Comparison of ENCODE assay signal across 8 cellular contexts in the genomic region with DNA sequence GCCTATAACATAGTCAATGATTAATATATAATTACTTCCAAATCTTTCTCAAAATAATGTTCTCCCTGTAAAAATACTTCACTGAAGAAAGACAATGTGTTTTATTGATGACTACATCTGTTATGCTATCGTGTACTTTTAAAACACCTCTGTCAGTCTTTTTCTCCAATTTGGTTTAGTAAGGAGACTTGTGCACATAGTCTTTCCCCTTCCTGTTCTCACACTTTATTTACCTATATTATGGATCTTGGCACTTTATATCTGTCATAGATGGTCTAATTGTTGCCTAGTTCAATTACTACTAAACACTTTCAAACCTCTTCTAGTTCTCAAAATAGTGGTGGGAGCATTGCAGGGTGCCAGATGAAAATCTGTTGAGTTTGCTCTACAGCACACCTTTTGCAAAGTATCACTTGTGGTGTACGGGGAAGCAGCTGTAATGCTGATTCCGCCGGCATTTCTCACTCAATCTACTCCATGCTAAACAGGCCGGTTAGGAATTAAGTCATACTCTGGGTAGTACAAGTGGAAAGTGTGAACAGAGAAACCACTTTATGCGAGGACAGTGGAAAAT. TPM values are rescaled to one million over a fixed set of nuclear protein-coding genes. Genes with fewer than 3 reads are reported as not detected.
DNase-seq lines count a peak whose midpoint lies in the region; ATAC-seq and TF ChIP-seq lines count a peak whose summit lies in the region.

No MANE protein-coding gene starts in this region.

- H3K9me3 ChIP-seq in SJSA1 (replicated peaks) (0 out of 2 replicates have a peak, but pooled peaks cover 5% of the 10 kb centered on the region), stomach (no peaks in the 10 kb centered on the region)

- H3K27ac Mint-ChIP-seq in activated T-cell treated with anti-CD3 and anti-CD28 coated beads, Interleukin-2, amount 50 U/mL, for 24 hours: no peak overlapping the region

- no peak for TF ChIP-seq CTCF in foreskin fibroblast (IDR thresholded peaks at IDR 0.05; ENCODE audit: low read depth, low read length)
- no peak for TF ChIP-seq CTCF in stomach (IDR thresholded peaks at IDR 0.05)

- no peak for TF ChIP-seq POLR2A in stomach (IDR thresholded peaks at IDR 0.05)

- TF ChIP-seq EP300 in stomach (IDR thresholded peaks at IDR 0.05): no peak

- H3K27me3 Mint-ChIP-seq in activated T-cell treated with anti-CD3 and anti-CD28 coated beads, Interleukin-2, amount 50 U/mL, for 24 hours: peaks cover 75% of the 10 kb centered on the region

- WGBS in stomach, 5 donors: 10 to 17% (median 16%) methylated on average over 6 of the region's 6 CpGs

- H3K4me1 ChIP-seq in SJSA1 (replicated peaks): peaks cover 27% of the 10 kb centered on the region
- peaks cover 24 to 31% (median 30%) of the 10 kb centered on the region in 4 donors for H3K4me1 ChIP-seq in stomach

- no peaks in the 10 kb centered on the region for H3K9me3 Mint-ChIP-seq in activated T-cell treated with anti-CD3 and anti-CD28 coated beads, Interleukin-2, amount 50 U/mL, for 24 hours

- H3K36me3 ChIP-seq in SJSA1: no peaks in the 10 kb centered on the region
- H3K36me3 ChIP-seq in stomach: peaks cover 3 to 6% (median 5%) of the 10 kb centered on the region in 4 donors

- H3K27ac ChIP-seq in SJSA1 (no peak overlapping the region), stomach (no peak overlapping the region)

- peak overlapping the region; percentile 72 for H3K4me3 Mint-ChIP-seq in activated T-cell treated with anti-CD3 and anti-CD28 coated beads, Interleukin-2, amount 50 U/mL, for 24 hours

- H3K4me3 ChIP-seq in SJSA1 (peak overlapping the region; percentile 35; the same call in 1 of the 2 replicates), foreskin fibroblast (ENCODE audit: low read depth in 1 of 2, low read length in 2 of 2) (peak overlapping the region; percentile 54 to 58), stomach (peak overlapping the region; percentile 47 to 81 (median 64))

- H3K27me3 ChIP-seq in SJSA1 (replicated peaks) (peaks cover 67% of the 10 kb centered on the region), stomach (peaks cover 5 to 77% (median 47%) of the 10 kb centered on the region in 3 donors)

- H3K36me3 Mint-ChIP-seq in activated T-cell treated with anti-CD3 and anti-CD28 coated beads, Interleukin-2, amount 50 U/mL, for 24 hours (ENCODE audit: low read depth): peaks cover under 1% of the 10 kb centered on the region

- ATAC-seq in GM21360 (IDR thresholded peaks at IDR 0.05; ENCODE audit: unreplicated experiment): no peak
- no peak for ATAC-seq in HG02610 (IDR thresholded peaks at IDR 0.05; ENCODE audit: unreplicated experiment)

- intact Hi-C loops in stomach (cut with DNase I; ENCODE audit: low total_unique reads): no loop called here

- H3K4me1 Mint-ChIP-seq in activated T-cell treated with anti-CD3 and anti-CD28 coated beads, Interleukin-2, amount 50 U/mL, for 24 hours (ENCODE audit: low read depth): peaks cover 14% of the 10 kb centered on the region

- no peak for DNase-seq in activated T-cell treated with anti-CD3 and anti-CD28 coated beads, Interleukin-2, amount 50 U/mL, for 24 hours
- DNase-seq in activated T-cell treated with anti-CD3 and anti-CD28 coated beads for 4 hours: no peak
- no peak for DNase-seq in SJSA1 (ENCODE audit: low read depth in 1 of 2, low spot score in 2 of 2)
- DNase-seq in foreskin fibroblast: no peak
- no peak for DNase-seq in stomach
- DNase-seq in NCI-H1436 treated with DMSO at 0.1 percent for 48 hours (lab: John Stamatoyannopoulos, UW): no peak

RNA-seq across cellular contexts. Expression of a gene that starts 1.1 kb away (rescaled TPM):
- not detected in 2 replicates for total RNA-seq in SJSA1 (2014; rRNA removed; shearing (Covaris generic))
- total RNA-seq in stomach: not detected
- polyA plus RNA-seq in stomach: not detected
